20 cellular contexts compared by ENCODE assay signal in the genomic region with DNA sequence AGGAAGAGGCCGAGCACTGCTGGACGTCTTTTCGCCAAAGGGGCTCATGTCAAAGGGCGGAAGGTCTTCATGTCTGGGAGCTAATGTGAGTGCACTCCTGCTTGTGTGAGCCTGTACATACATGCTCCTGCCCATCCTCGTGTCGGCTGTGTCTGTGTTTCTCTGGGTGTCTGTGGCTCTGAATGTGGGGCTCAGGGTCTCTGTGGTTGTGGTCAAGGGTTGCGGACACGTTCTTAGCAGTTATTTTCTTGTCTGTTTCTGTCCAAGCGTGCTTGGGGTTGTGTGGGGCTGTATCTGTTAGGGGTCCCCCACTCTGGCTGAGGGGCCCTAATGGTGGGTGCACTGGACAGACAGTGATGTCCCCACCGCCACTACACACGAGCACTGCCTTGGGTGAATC. TPM values are rescaled to one million over a fixed set of nuclear protein-coding genes. Genes with fewer than 3 reads are reported as not detected.
DNase-seq lines count a peak whose midpoint lies in the region; ATAC-seq, FAIRE-seq and TF ChIP-seq lines count a peak whose summit lies in the region.
"Had no signal": no experiment of that assay in that cellular context is flagged by ENCODE, and none has a peak within 500 bp of the region (broad histone marks: within the 10 kb centered on the region; RNA-seq: fewer than 3 reads in every experiment).

No MANE protein-coding gene starts in this region.

- TF ChIP-seq EP300 in A549 (IDR thresholded peaks at IDR 0.05): no peak

- H3K27ac ChIP-seq in A549: peak overlapping the region in 1 of 2 experiments; percentile 55; a peak in 2 of 6 replicates
- H3K27ac ChIP-seq: cardiac muscle cell, HL-60, lower lobe of right lung had no signal

- peak overlapping the region; percentile 58 for H3K4me3 Mint-ChIP-seq in Caco-2 (ENCODE audit: unreplicated experiment)
- H3K4me3 Mint-ChIP-seq in central memory CD8-positive, alpha-beta T cell: peak overlapping the region; percentile 64
- H3K4me3 Mint-ChIP-seq in naive thymus-derived CD8-positive, alpha-beta T cell: peak overlapping the region; percentile 26 to 82 (median 70)

- no peaks in the 10 kb centered on the region for H3K36me3 Mint-ChIP-seq in Caco-2 (ENCODE audit: insufficient read depth, unreplicated experiment)
- H3K36me3 Mint-ChIP-seq in central memory CD8-positive, alpha-beta T cell (ENCODE audit: insufficient read depth): no peaks in the 10 kb centered on the region
- no peaks in the 10 kb centered on the region for H3K36me3 Mint-ChIP-seq in naive thymus-derived CD8-positive, alpha-beta T cell

- no peak for TF ChIP-seq RAD21 in A549 (conservative IDR thresholded peaks at IDR 0.05 in 1 of 2, IDR thresholded peaks at IDR 0.05 in 1 of 2)

- TF ChIP-seq CTCF in A549 (IDR thresholded peaks at IDR 0.05) (no peak), Caco-2 (IDR thresholded peaks at IDR 0.05; ENCODE audit: insufficient read depth in 1 of 2, low read depth in 1 of 2, low read length in 1 of 2, severe bottlenecking in 1 of 2, unreplicated experiment in 1 of 2) (no peak)

- H3K4me3 ChIP-seq in A549 (no peak overlapping the region), Caco-2 (ENCODE audit: low read depth, low read length) (no peak overlapping the region)

- ATAC-seq in A549: peak in 1 of 2 experiments; percentile 10; a peak in 3 of 6 replicates
- ATAC-seq in central memory CD8-positive, alpha-beta T cell (replicated peaks; ENCODE audit: extremely low read depth, poor library complexity, severe bottlenecking): no peak
- ATAC-seq in naive thymus-derived CD8-positive, alpha-beta T cell: no peak
- ATAC-seq in HG03342 (IDR thresholded peaks at IDR 0.05; ENCODE audit: unreplicated experiment): no peak
- no peak for ATAC-seq in HG03095 (IDR thresholded peaks at IDR 0.05; ENCODE audit: unreplicated experiment)
- ATAC-seq: activated CD4-positive, alpha-beta T cell treated with anti-CD3 and anti-CD28 coated beads for 36 hours had no signal

- H3K4me2 ChIP-seq in A549: peak overlapping the region; percentile 46; the same call in 2 of the 3 replicates

- BruUV-seq in Caco-2 (replicated peaks; lab: Mats Ljungman, UMichigan): no TSS peak

- H3K4me1 ChIP-seq in A549: peaks cover 19% of the 10 kb centered on the region
- H3K4me1 ChIP-seq in Caco-2: 0 out of 2 replicates have a peak, but pooled peaks cover 4% of the 10 kb centered on the region

- no peaks in the 10 kb centered on the region for H3K9me3 Mint-ChIP-seq in Caco-2 (ENCODE audit: unreplicated experiment)
- no peaks in the 10 kb centered on the region for H3K9me3 Mint-ChIP-seq in central memory CD8-positive, alpha-beta T cell
- peaks cover 0 to 3% (median 0%) of the 10 kb centered on the region in 9 donors for H3K9me3 Mint-ChIP-seq in naive thymus-derived CD8-positive, alpha-beta T cell

- no peak for DNase-seq in A549 (ENCODE audit: low read depth in 1 of 2, low spot score in 1 of 2)
- no peak for DNase-seq in Caco-2
- no peak for DNase-seq in central memory CD8-positive, alpha-beta T cell (ENCODE audit: low spot score in 2 of 2)
- DNase-seq in naive thymus-derived CD8-positive, alpha-beta T cell: no peak
- DNase-seq in HCEC 1CT: no peak
- DNase-seq: activated CD4-positive, alpha-beta T cell treated with anti-CD3 and anti-CD28 coated beads for 36 hours; activated effector memory CD4-positive, alpha-beta T cell treated with Interleukin-2 at 50 U/mL for 16 hours; lower lobe of right lung; NCI-H2081 treated with DMSO at 0.1 percent for 48 hours; NCI-H446 treated with DMSO at 0.1 percent for 48 hours; NK-92 treated with Interleukin-12 subunit alpha and Interleukin-12 subunit beta, amount 100 ng/mL, for 24 hours; RPMI8226 had no signal

- POLR2A ChIA-PET in A549 (lab: Yijun Ruan, JAX): no interaction called here
- POLR2A ChIA-PET in Caco-2 (lab: Charles Lee): no interaction called here
- POLR2A ChIA-PET in naive thymus-derived CD8-positive, alpha-beta T cell (lab: Charles Lee): no interaction called here

- no peaks in the 10 kb centered on the region for H3K36me3 ChIP-seq in Caco-2 (ENCODE audit: control insufficient read depth, insufficient read depth, low read length)
- H3K36me3 ChIP-seq: cardiac muscle cell, lower lobe of right lung had no signal

- peaks cover 5% of the 10 kb centered on the region for H3K27me3 Mint-ChIP-seq in Caco-2 (ENCODE audit: insufficient read depth, unreplicated experiment)
- H3K27me3 Mint-ChIP-seq in central memory CD8-positive, alpha-beta T cell: peaks cover 63% of the 10 kb centered on the region
- peaks cover 2 to 44% (median 21%) of the 10 kb centered on the region in 5 donors for H3K27me3 Mint-ChIP-seq in naive thymus-derived CD8-positive, alpha-beta T cell

- no peak for TF ChIP-seq POLR2A in A549 (IDR thresholded peaks at IDR 0.05; ENCODE audit: low read length)

- FAIRE-seq in A549 (lab: Jason Lieb, UNC): no peak
- FAIRE-seq: keratinocyte had no signal

- H3K4me1 Mint-ChIP-seq in Caco-2 (ENCODE audit: low read depth, unreplicated experiment): no peaks in the 10 kb centered on the region
- peaks cover 12% of the 10 kb centered on the region for H3K4me1 Mint-ChIP-seq in central memory CD8-positive, alpha-beta T cell
- H3K4me1 Mint-ChIP-seq in naive thymus-derived CD8-positive, alpha-beta T cell: peaks cover 11 to 28% (median 24%) of the 10 kb centered on the region in 4 donors

- 89% methylated on average over 11 of the region's 11 CpGs for WGBS in A549 (ENCODE audit: missing lambda C conversion rate)

- H3K9me3 ChIP-seq in A549: no peaks in the 10 kb centered on the region
- H3K9me3 ChIP-seq in Caco-2: no peaks in the 10 kb centered on the region
- H3K9me3 ChIP-seq: lower lobe of right lung had no signal

- no peak overlapping the region for H3K27ac Mint-ChIP-seq in Caco-2 (ENCODE audit: unreplicated experiment)
- H3K27ac Mint-ChIP-seq in central memory CD8-positive, alpha-beta T cell (ENCODE audit: low read depth): no peak overlapping the region
- peak overlapping the region in 1 of 10 donors; percentile 22 for H3K27ac Mint-ChIP-seq in naive thymus-derived CD8-positive, alpha-beta T cell
- H3K27ac Mint-ChIP-seq: activated CD4-positive, alpha-beta T cell treated with anti-CD3 and anti-CD28 coated beads for 36 hours had no signal

- intact Hi-C loops in Caco-2 (cut with micrococcal nuclease; ENCODE audit: unreplicated experiment): no loop called here

- H3K27me3 ChIP-seq in Caco-2 (replicated peaks; ENCODE audit: control insufficient read depth, insufficient read depth, low read length): no peaks in the 10 kb centered on the region; the same call in 1 of the 2 replicates

- CTCF ChIA-PET in A549 (lab: Yijun Ruan, JAX): interaction anchor here (0.8 kb wide), 1 partner anchor 32 kb away, joined by 3 read pairs; no protein-coding TSS in a partner anchor
- CTCF ChIA-PET in Caco-2 (lab: Charles Lee): no interaction called here

TF ChIP-seq in A549, 52 proteins besides CTCF, POLR2A, EP300 and RAD21:
- TF ChIP-seq RNF2 (IDR thresholded peaks at IDR 0.05; ENCODE audit: borderline replicate concordance, low read depth) (no peak), MAZ (IDR thresholded peaks at IDR 0.05; ENCODE audit: borderline replicate concordance, low read depth, low read length) (no peak)
- TF ChIP-seq, protein P1, sequence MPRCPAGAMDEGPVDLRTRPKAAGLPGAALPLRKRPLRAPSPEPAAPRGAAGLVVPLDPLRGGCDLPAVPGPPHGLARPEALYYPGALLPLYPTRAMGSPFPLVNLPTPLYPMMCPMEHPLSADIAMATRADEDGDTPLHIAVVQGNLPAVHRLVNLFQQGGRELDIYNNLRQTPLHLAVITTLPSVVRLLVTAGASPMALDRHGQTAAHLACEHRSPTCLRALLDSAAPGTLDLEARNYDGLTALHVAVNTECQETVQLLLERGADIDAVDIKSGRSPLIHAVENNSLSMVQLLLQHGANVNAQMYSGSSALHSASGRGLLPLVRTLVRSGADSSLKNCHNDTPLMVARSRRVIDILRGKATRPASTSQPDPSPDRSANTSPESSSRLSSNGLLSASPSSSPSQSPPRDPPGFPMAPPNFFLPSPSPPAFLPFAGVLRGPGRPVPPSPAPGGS (IDR thresholded peaks at IDR 0.05): no peak

RNA-seq across cellular contexts. Expression of a gene that starts 2.9 kb away (rescaled TPM):
- polyA plus RNA-seq in A549 (2011; rRNA removed) (not detected in 2 replicates), A549 (2017; fragmentation: RNase III; extraction: RNeasy Plus Mini Kit Qiagen cat#74134 plus additional on column Dnase treatment) (not detected in 3 replicates)
- polyA plus RNA-seq in A549 (2012; cell fraction: cytosol; rRNA removed): not detected in 2 replicates
- not detected in 2 replicates for polyA plus RNA-seq in A549 (2012; cell fraction: nucleus; rRNA removed)
- not detected in 2 replicates for polyA minus RNA-seq in A549 (2011; rRNA and poly(A)+ RNA removed)
- total RNA-seq in Caco-2 (2022): not detected in 2 replicates
- total RNA-seq in naive thymus-derived CD8-positive, alpha-beta T cell: not detected
- not detected for polyA plus RNA-seq in naive thymus-derived CD8-positive, alpha-beta T cell
- total RNA-seq: activated CD4-positive, alpha-beta T cell treated with anti-CD3 and anti-CD28 coated beads for 36 hours; cardiac muscle cell; dermis microvascular lymphatic vessel endothelial cell; epithelial cell of proximal tubule; lower lobe of right lung; temporal lobe had no signal
- polyA plus RNA-seq: cardiac muscle cell, keratinocyte had no signal

RNA-seq across cellular contexts. Expression of a gene that starts 10.2 kb away (rescaled TPM):
- polyA plus RNA-seq in A549 (2011; rRNA removed) (not detected in 2 replicates), A549 (2017; fragmentation: RNase III; extraction: RNeasy Plus Mini Kit Qiagen cat#74134 plus additional on column Dnase treatment) (not detected in 3 replicates)
- polyA plus RNA-seq in A549 (2012; cell fraction: cytosol; rRNA removed): not detected in 2 replicates
- polyA plus RNA-seq in A549 (2012; cell fraction: nucleus; rRNA removed): not detected in 2 replicates
- not detected in 2 replicates for polyA minus RNA-seq in A549 (2011; rRNA and poly(A)+ RNA removed)
- total RNA-seq in Caco-2 (2022): 1.9 and 2.7 TPM in 2 replicates
- 1 to 10 TPM; 2.2 to 2.6 TPM for total RNA-seq in naive thymus-derived CD8-positive, alpha-beta T cell
- 1 to 10 TPM in 1 of 3 donors, under 1 TPM in 2; 0.53 to 2.2 (median 0.91) TPM for polyA plus RNA-seq in naive thymus-derived CD8-positive, alpha-beta T cell
- total RNA-seq: cardiac muscle cell, dermis microvascular lymphatic vessel endothelial cell, epithelial cell of proximal tubule, lower lobe of right lung, temporal lobe had no signal
- polyA plus RNA-seq: cardiac muscle cell, keratinocyte had no signal

RNA-seq across cellular contexts. Expression of a gene that starts 35.8 kb away (rescaled TPM):
- polyA plus RNA-seq in A549 (2011; rRNA removed) (69.4 and 71.3 TPM in 2 replicates), A549 (2017; fragmentation: RNase III; extraction: RNeasy Plus Mini Kit Qiagen cat#74134 plus additional on column Dnase treatment) (106 to 111 TPM (median 107 TPM) in 3 replicates)
- 253 and 262 TPM in 2 replicates for polyA plus RNA-seq in A549 (2012; cell fraction: cytosol; rRNA removed)
- 125 and 159 TPM in 2 replicates for polyA plus RNA-seq in A549 (2012; cell fraction: nucleus; rRNA removed)
- polyA minus RNA-seq in A549 (2011; rRNA and poly(A)+ RNA removed): 30.7 and 30.9 TPM in 2 replicates
- total RNA-seq in Caco-2 (2022): 93.9 and 95.0 TPM in 2 replicates
- total RNA-seq in naive thymus-derived CD8-positive, alpha-beta T cell: 10 to 100 TPM; 27.6 to 28.4 TPM
- polyA plus RNA-seq in naive thymus-derived CD8-positive, alpha-beta T cell: 10 to 100 TPM; 59.2 to 81.8 (median 75.6) TPM

RNA-seq across cellular contexts. Expression of a gene that starts 38.2 kb away (rescaled TPM):
- polyA plus RNA-seq in A549 (2011; rRNA removed) (not detected in 2 replicates), A549 (2017; fragmentation: RNase III; extraction: RNeasy Plus Mini Kit Qiagen cat#74134 plus additional on column Dnase treatment) (0.12 to 0.20 TPM in 2 of 3 replicates, not detected in the other)
- polyA plus RNA-seq in A549 (2012; cell fraction: cytosol; rRNA removed): 0.17 and 0.31 TPM in 2 replicates
- 2.1 and 3.4 TPM in 2 replicates for polyA plus RNA-seq in A549 (2012; cell fraction: nucleus; rRNA removed)
- polyA minus RNA-seq in A549 (2011; rRNA and poly(A)+ RNA removed): 0.50 and 0.63 TPM in 2 replicates
- 0.74 TPM in 1 of 2 replicates, not detected in the other for total RNA-seq in Caco-2 (2022)
- total RNA-seq in naive thymus-derived CD8-positive, alpha-beta T cell: 1 to 10 TPM; 1.5 to 1.9 TPM
- polyA plus RNA-seq in naive thymus-derived CD8-positive, alpha-beta T cell: not detected
- total RNA-seq: dermis microvascular lymphatic vessel endothelial cell, epithelial cell of proximal tubule, lower lobe of right lung, temporal lobe had no signal
- polyA plus RNA-seq: cardiac muscle cell had no signal
